In genomic region chr1:172322219-172323061, GRCh38 we compare ENCODE assay signal across 9 cellular contexts.
A peak's percentile ranks its signal among the peaks of the same experiment; 100 is the strongest.
DNase-seq lines count a peak whose midpoint lies in the region; ATAC-seq, FAIRE-seq and TF ChIP-seq lines count a peak whose summit lies in the region.
"Had no signal": no experiment of that assay in that cellular context is flagged by ENCODE, and none has a peak within 500 bp of the region (broad histone marks: within the 10 kb centered on the region; RNA-seq: fewer than 3 reads in every experiment).

No MANE protein-coding gene starts in this region.

- H3K27me3 ChIP-seq in heart right ventricle (no peaks in the 10 kb centered on the region), spleen (replicated peaks in 1 of 7) (no peaks in the 10 kb centered on the region)

- H3K36me3 ChIP-seq in heart right ventricle = no peaks in the 10 kb centered on the region
- H3K36me3 ChIP-seq in spleen = no peaks in the 10 kb centered on the region

- peak; percentile 100 for FAIRE-seq in TTC549 (lab: Jason Lieb, UNC)

- no peak for TF ChIP-seq POLR2A in spleen (IDR thresholded peaks at IDR 0.05)

- WGBS in heart right ventricle, 2 donors = 61 to 62% methylated on average over 13 of the region's 13 CpGs
- 75 to 84% (median 77%) methylated on average over 13 of the region's 13 CpGs for whole genome bisulfite sequencing in spleen, 5 donors

- intact Hi-C loops in heart right ventricle (cut with DNase I) = loop anchor here in 1 of 10 donors (10.0 kb wide), 1 partner anchor 178 kb away; no protein-coding TSS in a partner anchor
- intact Hi-C loops in spleen (cut with DNase I; ENCODE audit: low total_unique reads) = no loop called here

- H3K27ac ChIP-seq in heart right ventricle = peak overlapping the region in 9 of 10 donors; percentile 37 to 68 (median 61)
- H3K27ac ChIP-seq in spleen = peak overlapping the region in 5 of 8 donors; percentile 20 to 55 (median 26)

- peaks cover 0 to 29% (median 18%) of the 10 kb centered on the region in 9 donors for H3K4me1 ChIP-seq in heart right ventricle
- H3K4me1 ChIP-seq in spleen = peaks cover 0 to 6% (median 0%) of the 10 kb centered on the region in 6 donors

- DNase-seq in HCEC 1CT (peak; percentile 96), heart right ventricle (peak; percentile 17 to 37), spleen (no peak)
- DNase-seq in activated naive CD4-positive, alpha-beta T cell (lab: John Stamatoyannopoulos, UW) = no peak
- DNase-seq: activated naive CD4-positive, alpha-beta T cell treated with Interleukin-2 at 50 U/mL for 16 hours had no signal

- H3K9me3 ChIP-seq in heart right ventricle (no peaks in the 10 kb centered on the region), spleen (no peaks in the 10 kb centered on the region)

- TF ChIP-seq CTCF in heart right ventricle (IDR thresholded peaks at IDR 0.05) (no peak), spleen (IDR thresholded peaks at IDR 0.05 in 8 of 11, conservative IDR thresholded peaks at IDR 0.05 in 3 of 11) (no peak)

- H3K4me3 ChIP-seq in heart right ventricle (peak overlapping the region in 4 of 10 donors; percentile 0 to 18 (median 10)), spleen (no peak overlapping the region)

- ATAC-seq in heart right ventricle (peak; percentile 82 to 94 (median 88)), GM18907 (IDR thresholded peaks at IDR 0.05; ENCODE audit: unreplicated experiment) (no peak), GM18498 (IDR thresholded peaks at IDR 0.05; ENCODE audit: unreplicated experiment) (no peak), HG02852 (IDR thresholded peaks at IDR 0.05; ENCODE audit: unreplicated experiment) (no peak)

Comparison
In these comparisons a context has a peak if more than half of its experiments do, and no peak if none do; other contexts are left out.
1. DNase-seq: peak in HCEC 1CT (single experiment) and heart right ventricle (2 of 2); none in spleen (single experiment) and activated naive CD4-positive, alpha-beta T cell (0 of 4).
2. ATAC-seq: peak in heart right ventricle (8 of 8); none in GM18907 (single experiment), GM18498 (single experiment) and HG02852 (single experiment).